ENCODE assay signal across 8 cellular contexts in genomic region chr19:35994868-35995654, GRCh38. TPM values are rescaled to one million over a fixed set of nuclear protein-coding genes. Genes with fewer than 3 reads are reported as not detected.
DNase-seq lines count a peak whose midpoint lies in the region; ATAC-seq and TF ChIP-seq lines count a peak whose summit lies in the region.

Gene SDHAF1, plus strand, starts transcription at chr19:35995188. Its CDS starts 87 bp downstream, at chr19:35995275.

- H3K9ac ChIP-seq in trophoblast cell (ENCODE audit: low read length): peak within 1 kb of the TSS; percentile 86

- intact Hi-C loops in Right ventricle myocardium superior (cut with DNase I): loop anchor here (5.0 kb wide), 1 partner anchor 117 kb away; the partner anchor contains the start of genes OVOL3 and POLR2I
- intact Hi-C loops in transverse colon (cut with DNase I; ENCODE audit: low total_unique reads): loop anchor here (5.0 kb wide), 1 partner anchor 57 kb away; the partner anchor contains the start of genes THAP8 and WDR62

- H3K9me3 ChIP-seq in trophoblast cell (ENCODE audit: insufficient read depth, low read depth, low read length) (no peaks in the 10 kb centered on the region), transverse colon (no peaks in the 10 kb centered on the region)

- no peak for TF ChIP-seq CTCF in GM12864 (IDR thresholded peaks at IDR 0.05; ENCODE audit: low read depth, low read length, missing control alignments)
- peak in 1 of 5 experiments; percentile 8 for TF ChIP-seq CTCF in transverse colon (IDR thresholded peaks at IDR 0.05)

- TF ChIP-seq EP300 in transverse colon (IDR thresholded peaks at IDR 0.05; ENCODE audit: low read depth): no peak

- H2BK120ac ChIP-seq in trophoblast cell (ENCODE audit: insufficient read depth, low read length, poor library complexity): peak within 1 kb of the TSS; percentile 84

- H3K4me3 ChIP-seq in GM12864 (ENCODE audit: low read depth, low read length) (peak within 1 kb of the TSS; percentile 87), trophoblast cell (ENCODE audit: low read depth, low read length) (peak within 1 kb of the TSS; percentile 96), transverse colon (peak within 1 kb of the TSS; percentile 72 to 84 (median 80))

- no peak within 1 kb of the TSS for H2BK12ac ChIP-seq in trophoblast cell (ENCODE audit: low read length)

- peak within 1 kb of the TSS; percentile 38 for H2AK5ac ChIP-seq in trophoblast cell (ENCODE audit: low read length)

- H3K4me2 ChIP-seq in trophoblast cell (ENCODE audit: low read length): peak within 1 kb of the TSS; percentile 70

- peak within 1 kb of the TSS; percentile 47 for H2BK5ac ChIP-seq in trophoblast cell (ENCODE audit: low read depth, low read length, poor library complexity)

- H2AFZ ChIP-seq in trophoblast cell (ENCODE audit: insufficient read depth, low read length, poor library complexity): peak within 1 kb of the TSS; percentile 92

- H3K4me1 ChIP-seq in trophoblast cell (ENCODE audit: control insufficient read depth in 1 of 2, insufficient read depth in 2 of 2, low read length in 2 of 2): peaks cover 12% of the 10 kb centered on the region in 2 experiments
- H3K4me1 ChIP-seq in transverse colon: peaks cover 20 to 34% (median 32%) of the 10 kb centered on the region in 4 donors

- H3K36me3 Mint-ChIP-seq in activated naive CD8-positive, alpha-beta T cell treated with anti-CD3 and anti-CD28 coated beads, Interleukin-2, amount 50 U/mL, for 24 hours (ENCODE audit: low read depth): peaks cover 15% of the 10 kb centered on the region

- H3K14ac ChIP-seq in trophoblast cell (ENCODE audit: low read length): peak within 1 kb of the TSS; percentile 88

- H3K27me3 ChIP-seq in trophoblast cell (ENCODE audit: insufficient read depth, low read length) (no peaks in the 10 kb centered on the region), transverse colon (no peaks in the 10 kb centered on the region)

- H3K27ac Mint-ChIP-seq in activated naive CD8-positive, alpha-beta T cell treated with anti-CD3 and anti-CD28 coated beads, Interleukin-2, amount 50 U/mL, for 24 hours: peak within 1 kb of the TSS; percentile 94

- peak within 1 kb of the TSS; percentile 18 for H3K4ac ChIP-seq in trophoblast cell (ENCODE audit: low read depth, low read length)

- H3K27me3 Mint-ChIP-seq in activated naive CD8-positive, alpha-beta T cell treated with anti-CD3 and anti-CD28 coated beads, Interleukin-2, amount 50 U/mL, for 24 hours: no peaks in the 10 kb centered on the region

- peaks cover 11% of the 10 kb centered on the region for H3K79me1 ChIP-seq in trophoblast cell (ENCODE audit: low read length)

- peak within 1 kb of the TSS; percentile 92 for H3K4me3 Mint-ChIP-seq in activated naive CD8-positive, alpha-beta T cell treated with anti-CD3 and anti-CD28 coated beads, Interleukin-2, amount 50 U/mL, for 24 hours

- peaks cover 8% of the 10 kb centered on the region for H3K79me2 ChIP-seq in trophoblast cell (ENCODE audit: control insufficient read depth, insufficient read depth, low read length, poor library complexity)

- peak within 1 kb of the TSS; percentile 86 for H3K18ac ChIP-seq in trophoblast cell (ENCODE audit: low read length)

- no peak within 1 kb of the TSS for H3K23ac ChIP-seq in trophoblast cell (ENCODE audit: low read length)

- no CpG with 5 or more reads among the region's 86 CpGs for WGBS in trophoblast cell (ENCODE audit: extremely low coverage, insufficient coverage, insufficient read length)
- WGBS in transverse colon (ENCODE audit: low coverage in 1 of 2), 2 donors: 0 to 1% methylated on average over 2 to 32 of the region's 86 CpGs

- no peaks in the 10 kb centered on the region for H3K9me3 Mint-ChIP-seq in activated naive CD8-positive, alpha-beta T cell treated with anti-CD3 and anti-CD28 coated beads, Interleukin-2, amount 50 U/mL, for 24 hours

- H4K91ac ChIP-seq in trophoblast cell (ENCODE audit: low read depth, low read length): peak within 1 kb of the TSS; percentile 92

- ATAC-seq in HG02642 (IDR thresholded peaks at IDR 0.05; ENCODE audit: poor library complexity, unreplicated experiment) (peak; percentile 86), Right ventricle myocardium superior (ENCODE audit: poor library complexity) (peak; percentile 98)
- ATAC-seq in activated naive CD8-positive, alpha-beta T cell treated with anti-CD3 and anti-CD28 coated beads, Interleukin-2, amount 50 U/mL, for 24 hours: peak; percentile 88

- TF ChIP-seq POLR2A in transverse colon (IDR thresholded peaks at IDR 0.05): peak; percentile 88

- peaks cover 3 to 7% of the 10 kb centered on the region in 2 experiments for H3K36me3 ChIP-seq in trophoblast cell (ENCODE audit: control insufficient read depth in 1 of 2, insufficient read depth in 2 of 2, low read length in 2 of 2)
- no peaks in the 10 kb centered on the region for H3K36me3 ChIP-seq in transverse colon

- in situ Hi-C loops in transverse colon (cut with MboI; ENCODE audit: low pct_ligation_motif_present in 1 of 4, low pct_unique_long_range_greater_than_20kb in 1 of 4, low sequenced_read_pairs in 3 of 4): no loop called here

- H4K8ac ChIP-seq in trophoblast cell (ENCODE audit: low read depth, low read length): peak within 1 kb of the TSS; percentile 99

- peak within 1 kb of the TSS; percentile 80 for H4K12ac ChIP-seq in trophoblast cell (ENCODE audit: low read depth, low read length)

- peaks cover 38% of the 10 kb centered on the region for H3K4me1 Mint-ChIP-seq in activated naive CD8-positive, alpha-beta T cell treated with anti-CD3 and anti-CD28 coated beads, Interleukin-2, amount 50 U/mL, for 24 hours

- peak; percentile 85 for DNase-seq in GM12864 (ENCODE audit: low read depth)
- peak; percentile 90 for DNase-seq in NCI-H128 (lab: John Stamatoyannopoulos, UW; ENCODE audit: unreplicated experiment)
- peak; percentile 96 for DNase-seq in SW480 (ENCODE audit: low spot score)
- DNase-seq in activated naive CD8-positive, alpha-beta T cell treated with anti-CD3 and anti-CD28 coated beads, Interleukin-2, amount 50 U/mL, for 24 hours: peak; percentile 97
- DNase-seq in Right ventricle myocardium superior: peak; percentile 99
- peak; percentile 94 for DNase-seq in trophoblast cell
- peak; percentile 98 for DNase-seq in transverse colon

- H3K27ac ChIP-seq in trophoblast cell (ENCODE audit: low read depth, low read length) (peak within 1 kb of the TSS; percentile 78), transverse colon (peak within 1 kb of the TSS; percentile 88 to 92 (median 90))

RNA-seq across cellular contexts. Expression of gene SDHAF1, which starts in this region (rescaled TPM):
- total RNA-seq in Right ventricle myocardium superior: 10.2 TPM
- 13.2 and 13.5 TPM in 2 replicates for polyA plus RNA-seq in trophoblast cell (2013)
- total RNA-seq in transverse colon: 10 to 100 TPM; 30.3 to 83.8 (median 55.4) TPM

Comparison
In these comparisons a context has a peak if more than half of its experiments do, and no peak if none do; other contexts are left out.
1. Peak in every context shown above with its lines: DNase-seq, ATAC-seq, H3K4me3 ChIP-seq and H3K27ac ChIP-seq.